ENCODE assay signal across 8 cellular contexts in genomic region chr4:118351851-118352827, GRCh38. TPM values are rescaled to one million over a fixed set of nuclear protein-coding genes. Genes with fewer than 3 reads are reported as not detected.
A peak's percentile ranks its signal among the peaks of the same experiment; 100 is the strongest.
DNase-seq lines count a peak whose midpoint lies in the region; ATAC-seq and TF ChIP-seq lines count a peak whose summit lies in the region.

No MANE protein-coding gene starts in this region.

- no peaks in the 10 kb centered on the region; the same call in 1 of the 2 replicates for H3K27me3 ChIP-seq in Caco-2 (replicated peaks; ENCODE audit: control insufficient read depth, insufficient read depth, low read length)

- no peak for TF ChIP-seq CTCF in Caco-2 (IDR thresholded peaks at IDR 0.05; ENCODE audit: insufficient read depth in 1 of 2, low read depth in 1 of 2, low read length in 1 of 2, severe bottlenecking in 1 of 2, unreplicated experiment in 1 of 2)

- H3K4me3 Mint-ChIP-seq in Caco-2 (ENCODE audit: unreplicated experiment): peak overlapping the region; percentile 79
- H3K4me3 Mint-ChIP-seq in T-cell: peak overlapping the region; percentile 10 to 79 (median 67)
- peak overlapping the region; percentile 26 to 84 (median 74) for H3K4me3 Mint-ChIP-seq in naive thymus-derived CD8-positive, alpha-beta T cell

- H3K4me1 Mint-ChIP-seq in Caco-2 (ENCODE audit: low read depth, unreplicated experiment) (no peaks in the 10 kb centered on the region), T-cell (peaks cover 14 to 17% (median 15%) of the 10 kb centered on the region in 3 donors)
- H3K4me1 Mint-ChIP-seq in naive thymus-derived CD8-positive, alpha-beta T cell: peaks cover 13 to 19% (median 15%) of the 10 kb centered on the region in 4 donors

- CTCF ChIA-PET in Caco-2 (lab: Charles Lee): interaction anchor here (0.6 to 1.0 kb wide), 8 partner anchors 16 to 1908 kb away, joined by 3 to 8 read pairs (median 6); no protein-coding TSS in a partner anchor
- CTCF ChIA-PET in T-cell (lab: Charles Lee): interaction anchor here (0.6 to 1.2 kb wide), 5 partner anchors 31 to 474 kb away, joined by 3 to 7 read pairs (median 3); no protein-coding TSS in a partner anchor

- ATAC-seq in GM19452 (IDR thresholded peaks at IDR 0.05; ENCODE audit: unreplicated experiment): peak; percentile 27
- ATAC-seq in HG03432 (IDR thresholded peaks at IDR 0.05; ENCODE audit: unreplicated experiment): peak; percentile 25
- ATAC-seq in T-cell (replicated peaks in 1 of 4): peak; percentile 24 to 39 (median 32)
- ATAC-seq in naive thymus-derived CD8-positive, alpha-beta T cell: peak; percentile 15 to 34

- intact Hi-C loops in Caco-2 (cut with micrococcal nuclease; ENCODE audit: unreplicated experiment): no loop called here

- DNase-seq in Caco-2 (peak; percentile 20 to 45), T-cell (peak in 4 of 34 experiments; percentile 0 to 3 (median 0)), erythroblast (lab: John Stamatoyannopoulos, UW) (peak; percentile 6 to 21), NCI-H2107 treated with DMSO at 0.1 percent for 48 hours (lab: John Stamatoyannopoulos, UW; ENCODE audit: unreplicated experiment) (no peak), DMS79 (lab: John Stamatoyannopoulos, UW) (no peak)
- DNase-seq in naive thymus-derived CD8-positive, alpha-beta T cell: peak in 4 of 10 donors; percentile 0 to 11 (median 6)

- BruUV-seq in Caco-2 (replicated peaks; lab: Mats Ljungman, UMichigan): no TSS peak

- POLR2A ChIA-PET in Caco-2 (lab: Charles Lee): interaction anchor here (0.7 kb wide), 2 partner anchors 10 to 74 kb away, joined by 5 to 6 read pairs; no protein-coding TSS in a partner anchor
- POLR2A ChIA-PET in T-cell (lab: Charles Lee): interaction anchor here (0.6 to 0.7 kb wide), 2 partner anchors 193 to 348 kb away, joined by 3 to 4 read pairs; no protein-coding TSS in a partner anchor
- POLR2A ChIA-PET in naive thymus-derived CD8-positive, alpha-beta T cell (lab: Charles Lee): no interaction called here

- TF ChIP-seq POLR2A in erythroblast (IDR thresholded peaks at IDR 0.05; ENCODE audit: low read length): no peak

- H3K36me3 Mint-ChIP-seq in Caco-2 (ENCODE audit: insufficient read depth, unreplicated experiment) (no peaks in the 10 kb centered on the region), T-cell (no peaks in the 10 kb centered on the region)
- H3K36me3 Mint-ChIP-seq in naive thymus-derived CD8-positive, alpha-beta T cell: peaks cover 0 to 2% (median 0%) of the 10 kb centered on the region in 3 donors

- H3K27ac Mint-ChIP-seq in Caco-2 (ENCODE audit: unreplicated experiment) (no peak overlapping the region), T-cell (peak overlapping the region in 1 of 2 donors; percentile 1)
- peak overlapping the region in 1 of 10 donors; percentile 59 for H3K27ac Mint-ChIP-seq in naive thymus-derived CD8-positive, alpha-beta T cell

- H3K36me3 ChIP-seq in Caco-2 (ENCODE audit: control insufficient read depth, insufficient read depth, low read length): no peaks in the 10 kb centered on the region

- H3K4me3 ChIP-seq in Caco-2 (ENCODE audit: low read depth, low read length): peak overlapping the region; percentile 33

- no peaks in the 10 kb centered on the region for H3K9me3 ChIP-seq in Caco-2

- H3K27me3 Mint-ChIP-seq in Caco-2 (ENCODE audit: insufficient read depth, unreplicated experiment) (peaks cover 18% of the 10 kb centered on the region), T-cell (peaks cover 69 to 77% of the 10 kb centered on the region in 2 donors)
- peaks cover 50 to 89% (median 69%) of the 10 kb centered on the region in 5 donors for H3K27me3 Mint-ChIP-seq in naive thymus-derived CD8-positive, alpha-beta T cell

- peaks cover 3% of the 10 kb centered on the region; the same call in 1 of the 2 replicates for H3K4me1 ChIP-seq in Caco-2

- H3K9me3 Mint-ChIP-seq in Caco-2 (ENCODE audit: unreplicated experiment) (no peaks in the 10 kb centered on the region), T-cell (no peaks in the 10 kb centered on the region)
- H3K9me3 Mint-ChIP-seq in naive thymus-derived CD8-positive, alpha-beta T cell: no peaks in the 10 kb centered on the region

RNA-seq across cellular contexts. Expression of gene PRSS12, which starts 0.7 kb away (rescaled TPM):
- total RNA-seq in Caco-2 (2022) (0.25 and 1.6 TPM in 2 replicates), T-cell (under 1 TPM in 3 of 5 donors, not detected in 2; 0.03 to 0.25 (median 0.18) TPM)
- total RNA-seq in naive thymus-derived CD8-positive, alpha-beta T cell: not detected
- polyA plus RNA-seq in naive thymus-derived CD8-positive, alpha-beta T cell: under 1 TPM in 1 of 3 donors, not detected in 2; 0.09 TPM

Comparison
In these comparisons a context has a peak if more than half of its experiments do, and no peak if none do; other contexts are left out.
1. DNase-seq: peak in Caco-2 (2 of 2) and erythroblast (2 of 2); none in NCI-H2107 treated with DMSO at 0.1 percent for 48 hours (single experiment) and DMS79 (single experiment).
2. Peak in every context shown above with its lines, with median percentiles within 50 percentile points of each other: H3K4me3 Mint-ChIP-seq and ATAC-seq.